Comparison of ENCODE assay signal across 14 cellular contexts in genomic region chr1:212769372-212770167, GRCh38. TPM values are rescaled to one million over a fixed set of nuclear protein-coding genes. Genes with fewer than 3 reads are reported as not detected.
DNase-seq lines count a peak whose midpoint lies in the region; ATAC-seq lines count a peak whose summit lies in the region.
"Had no signal": no experiment of that assay in that cellular context is flagged by ENCODE, and none has a peak within 500 bp of the region (broad histone marks: within the 10 kb centered on the region; RNA-seq: fewer than 3 reads in every experiment).

No MANE protein-coding gene starts in this region.

- no peak overlapping the region for H3K27ac ChIP-seq in naive thymus-derived CD4-positive, alpha-beta T cell (ENCODE audit: low read depth, low read length)
- H3K27ac ChIP-seq: SK-N-MC had no signal

- CTCF ChIA-PET in activated CD8-positive, alpha-beta memory T cell treated with anti-CD3 and anti-CD28 coated beads, Interleukin-2, amount 10 ng/mL, durations not matched to agents 7 days and 5 days (lab: Charles Lee): interaction anchor here (1.0 to 3.8 kb wide), 11 partner anchors 10 to 314 kb away, joined by 3 to 24 read pairs (median 4); no protein-coding TSS in a partner anchor
- CTCF ChIA-PET in activated CD8-positive, alpha-beta T cell treated with anti-CD3 and anti-CD28 coated beads, Interleukin-2, amount 10 ng/mL, durations not matched to agents 7 days and 5 days (lab: Charles Lee): interaction anchor here (0.8 to 3.6 kb wide), 4 partner anchors 14 to 105 kb away, joined by 3 to 23 read pairs (median 12); no protein-coding TSS in a partner anchor
- CTCF ChIA-PET in naive thymus-derived CD4-positive, alpha-beta T cell (lab: Charles Lee): interaction anchor here (0.7 to 1.3 kb wide), 2 partner anchors 11 to 20 kb away, joined by 3 read pairs; no protein-coding TSS in a partner anchor

- H3K27ac Mint-ChIP-seq in activated CD8-positive, alpha-beta memory T cell treated with anti-CD3 and anti-CD28 coated beads, Interleukin-2, amount 10 ng/mL, durations not matched to agents 7 days and 5 days: peak overlapping the region; percentile 65
- H3K27ac Mint-ChIP-seq in activated CD8-positive, alpha-beta T cell treated with anti-CD3 and anti-CD28 coated beads, Interleukin-2, amount 10 ng/mL, durations not matched to agents 7 days and 5 days: peak overlapping the region; percentile 26
- peak overlapping the region in 7 of 9 donors; percentile 39 to 79 (median 67) for H3K27ac Mint-ChIP-seq in naive thymus-derived CD4-positive, alpha-beta T cell
- H3K27ac Mint-ChIP-seq: brain had no signal

- no peaks in the 10 kb centered on the region for H3K27me3 Mint-ChIP-seq in activated CD8-positive, alpha-beta memory T cell treated with anti-CD3 and anti-CD28 coated beads, Interleukin-2, amount 10 ng/mL, durations not matched to agents 7 days and 5 days
- H3K27me3 Mint-ChIP-seq in activated CD8-positive, alpha-beta T cell treated with anti-CD3 and anti-CD28 coated beads, Interleukin-2, amount 10 ng/mL, durations not matched to agents 7 days and 5 days (ENCODE audit: low read depth): no peaks in the 10 kb centered on the region
- no peaks in the 10 kb centered on the region for H3K27me3 Mint-ChIP-seq in naive thymus-derived CD4-positive, alpha-beta T cell
- H3K27me3 Mint-ChIP-seq: brain had no signal

- peak; percentile 65 for ATAC-seq in activated CD8-positive, alpha-beta memory T cell treated with anti-CD3 and anti-CD28 coated beads, Interleukin-2, amount 10 ng/mL, durations not matched to agents 7 days and 5 days
- peak; percentile 74 for ATAC-seq in HG02610 (IDR thresholded peaks at IDR 0.05; ENCODE audit: unreplicated experiment)
- ATAC-seq in activated CD8-positive, alpha-beta T cell treated with anti-CD3 and anti-CD28 coated beads, Interleukin-2, amount 10 ng/mL, durations not matched to agents 7 days and 5 days: peak; percentile 63
- ATAC-seq in naive thymus-derived CD4-positive, alpha-beta T cell: no peak
- ATAC-seq in HG03280 (IDR thresholded peaks at IDR 0.05; ENCODE audit: unreplicated experiment): no peak
- no peak for ATAC-seq in left ventricle myocardium superior

- H3K4me1 Mint-ChIP-seq in activated CD8-positive, alpha-beta memory T cell treated with anti-CD3 and anti-CD28 coated beads, Interleukin-2, amount 10 ng/mL, durations not matched to agents 7 days and 5 days: peaks cover 43% of the 10 kb centered on the region
- peaks cover 27% of the 10 kb centered on the region for H3K4me1 Mint-ChIP-seq in activated CD8-positive, alpha-beta T cell treated with anti-CD3 and anti-CD28 coated beads, Interleukin-2, amount 10 ng/mL, durations not matched to agents 7 days and 5 days (ENCODE audit: low read depth)
- H3K4me1 Mint-ChIP-seq in naive thymus-derived CD4-positive, alpha-beta T cell: peaks cover 12 to 51% (median 36%) of the 10 kb centered on the region in 7 donors
- H3K4me1 Mint-ChIP-seq: brain had no signal

- DNase-seq in activated CD8-positive, alpha-beta memory T cell treated with anti-CD3 and anti-CD28 coated beads, Interleukin-2, amount 10 ng/mL, durations not matched to agents 7 days and 5 days: no peak
- no peak for DNase-seq in activated CD8-positive, alpha-beta memory T cell treated with anti-CD3 and anti-CD28 coated beads, Interleukin-2, amount 50 U/mL, for 4 hours
- no peak for DNase-seq in activated CD8-positive, alpha-beta T cell treated with anti-CD3 and anti-CD28 coated beads, Interleukin-2, amount 10 ng/mL, durations not matched to agents 7 days and 5 days
- DNase-seq in naive thymus-derived CD4-positive, alpha-beta T cell: peak in 4 of 9 donors; percentile 8 to 40 (median 20)
- DNase-seq in NCI-H2081 treated with DMSO at 0.1 percent for 48 hours (lab: John Stamatoyannopoulos, UW) (no peak), left ventricle myocardium superior (no peak)
- DNase-seq: COR-L47, GF-D8, mammary epithelial cell, NCI-H446 had no signal

- POLR2A ChIA-PET in activated CD8-positive, alpha-beta T cell treated with anti-CD3 and anti-CD28 coated beads, Interleukin-2, amount 10 ng/mL, durations not matched to agents 7 days and 5 days (lab: Charles Lee): interaction anchor here (2.0 kb wide), 1 partner anchor 22 kb away, joined by 7 read pairs; the partner anchor contains the start of genes NSL1 and TATDN3
- POLR2A ChIA-PET in naive thymus-derived CD4-positive, alpha-beta T cell (lab: Charles Lee): interaction anchor here (1.6 kb wide), 1 partner anchor 51 kb away, joined by 4 read pairs; no protein-coding TSS in a partner anchor

- H3K36me3 ChIP-seq in naive thymus-derived CD4-positive, alpha-beta T cell (ENCODE audit: control insufficient read depth in 2 of 3, insufficient read depth in 3 of 3, low read length in 3 of 3): peaks cover 0 to 15% (median 0%) of the 10 kb centered on the region in 3 experiments

- intact Hi-C loops in naive thymus-derived CD4-positive, alpha-beta T cell (cut with micrococcal nuclease): no loop called here
- intact Hi-C loops in left ventricle myocardium superior (cut with micrococcal nuclease): loop anchor here (10.0 kb wide), 1 partner anchor 105 kb away; no protein-coding TSS in a partner anchor

- H3K36me3 Mint-ChIP-seq in activated CD8-positive, alpha-beta memory T cell treated with anti-CD3 and anti-CD28 coated beads, Interleukin-2, amount 10 ng/mL, durations not matched to agents 7 days and 5 days: peaks cover 79% of the 10 kb centered on the region
- H3K36me3 Mint-ChIP-seq in activated CD8-positive, alpha-beta T cell treated with anti-CD3 and anti-CD28 coated beads, Interleukin-2, amount 10 ng/mL, durations not matched to agents 7 days and 5 days (ENCODE audit: low read depth): peaks cover 81% of the 10 kb centered on the region
- H3K36me3 Mint-ChIP-seq in naive thymus-derived CD4-positive, alpha-beta T cell: peaks cover 28 to 82% (median 77%) of the 10 kb centered on the region in 5 donors

- peak overlapping the region; percentile 10 for H3K4me3 Mint-ChIP-seq in activated CD8-positive, alpha-beta memory T cell treated with anti-CD3 and anti-CD28 coated beads, Interleukin-2, amount 10 ng/mL, durations not matched to agents 7 days and 5 days
- no peak overlapping the region for H3K4me3 Mint-ChIP-seq in activated CD8-positive, alpha-beta T cell treated with anti-CD3 and anti-CD28 coated beads, Interleukin-2, amount 10 ng/mL, durations not matched to agents 7 days and 5 days
- H3K4me3 Mint-ChIP-seq in naive thymus-derived CD4-positive, alpha-beta T cell: peak overlapping the region in 2 of 10 donors; percentile 17 to 19
- H3K4me3 Mint-ChIP-seq: brain had no signal

- no peak overlapping the region for H3K4me3 ChIP-seq in naive thymus-derived CD4-positive, alpha-beta T cell (ENCODE audit: low read length)
- H3K4me3 ChIP-seq: SK-N-MC had no signal

- peaks cover 0 to 18% (median 17%) of the 10 kb centered on the region in 3 experiments for H3K9me3 ChIP-seq in naive thymus-derived CD4-positive, alpha-beta T cell (ENCODE audit: control insufficient read depth in 2 of 3, low read length in 3 of 3)

- H3K9me3 Mint-ChIP-seq in activated CD8-positive, alpha-beta memory T cell treated with anti-CD3 and anti-CD28 coated beads, Interleukin-2, amount 10 ng/mL, durations not matched to agents 7 days and 5 days (ENCODE audit: low read depth): peaks cover 30% of the 10 kb centered on the region
- peaks cover 31% of the 10 kb centered on the region for H3K9me3 Mint-ChIP-seq in activated CD8-positive, alpha-beta T cell treated with anti-CD3 and anti-CD28 coated beads, Interleukin-2, amount 10 ng/mL, durations not matched to agents 7 days and 5 days (ENCODE audit: insufficient read depth)
- peaks cover 15 to 60% (median 35%) of the 10 kb centered on the region in 11 donors for H3K9me3 Mint-ChIP-seq in naive thymus-derived CD4-positive, alpha-beta T cell

- H3K27me3 ChIP-seq in naive thymus-derived CD4-positive, alpha-beta T cell (ENCODE audit: control insufficient read depth in 2 of 2, insufficient read depth in 2 of 2, low read length in 2 of 2): no peaks in the 10 kb centered on the region

- H3K4me1 ChIP-seq in naive thymus-derived CD4-positive, alpha-beta T cell (ENCODE audit: control insufficient read depth in 2 of 2, insufficient read depth in 2 of 2, low read length in 2 of 2): no peaks in the 10 kb centered on the region

RNA-seq across cellular contexts. Expression of gene NSL1, which starts 22.0 kb away (rescaled TPM):
- 10 to 100 TPM; 39.7 to 48.5 TPM for total RNA-seq in activated CD8-positive, alpha-beta memory T cell treated with anti-CD3 and anti-CD28 coated beads, Interleukin-2, amount 10 ng/mL, durations not matched to agents 7 days and 5 days
- 10 to 100 TPM; 49.5 to 55.0 TPM for total RNA-seq in activated CD8-positive, alpha-beta T cell treated with anti-CD3 and anti-CD28 coated beads, Interleukin-2, amount 10 ng/mL, durations not matched to agents 7 days and 5 days
- 10 to 100 TPM; 22.3 to 42.3 (median 37.7) TPM for total RNA-seq in naive thymus-derived CD4-positive, alpha-beta T cell
- 10 to 100 TPM; 77.4 to 79.3 TPM for polyA plus RNA-seq in naive thymus-derived CD4-positive, alpha-beta T cell
- 25.5 TPM for total RNA-seq in left ventricle myocardium superior

RNA-seq across cellular contexts. Expression of gene TATDN3, which starts 22.1 kb away (rescaled TPM):
- total RNA-seq in activated CD8-positive, alpha-beta memory T cell treated with anti-CD3 and anti-CD28 coated beads, Interleukin-2, amount 10 ng/mL, durations not matched to agents 7 days and 5 days: 10 to 100 TPM; 13.7 to 22.1 TPM
- total RNA-seq in activated CD8-positive, alpha-beta T cell treated with anti-CD3 and anti-CD28 coated beads, Interleukin-2, amount 10 ng/mL, durations not matched to agents 7 days and 5 days: 10 to 100 TPM; 15.3 to 17.0 TPM
- total RNA-seq in naive thymus-derived CD4-positive, alpha-beta T cell: 10 to 100 TPM; 10.0 to 17.7 (median 13.9) TPM
- 10 to 100 TPM; 16.5 to 19.2 TPM for polyA plus RNA-seq in naive thymus-derived CD4-positive, alpha-beta T cell
- 21.3 TPM for total RNA-seq in left ventricle myocardium superior

Comparison
In these comparisons a context has a peak if more than half of its experiments do, and no peak if none do; other contexts are left out.
1. ATAC-seq: peak in activated CD8-positive, alpha-beta memory T cell treated with anti-CD3 and anti-CD28 coated beads, Interleukin-2, amount 10 ng/mL, durations not matched to agents 7 days and 5 days (single experiment), HG02610 (single experiment) and activated CD8-positive, alpha-beta T cell treated with anti-CD3 and anti-CD28 coated beads, Interleukin-2, amount 10 ng/mL, durations not matched to agents 7 days and 5 days (single experiment); none in naive thymus-derived CD4-positive, alpha-beta T cell (single experiment), HG03280 (single experiment) and left ventricle myocardium superior (single experiment).
2. Peak in every context shown above with its lines, with median percentiles within 50 percentile points of each other: H3K27ac Mint-ChIP-seq.